ENCODE assay signal across 10 cellular contexts in genomic region chr5:150154618-150155134, GRCh38. TPM values are rescaled to one million over a fixed set of nuclear protein-coding genes. Genes with fewer than 3 reads are reported as not detected.
DNase-seq lines count a peak whose midpoint lies in the region; ATAC-seq, FAIRE-seq and TF ChIP-seq lines count a peak whose summit lies in the region.
"Had no signal": no experiment of that assay in that cellular context is flagged by ENCODE, and none has a peak within 500 bp of the region (broad histone marks: within the 10 kb centered on the region; RNA-seq: fewer than 3 reads in every experiment).

No MANE protein-coding gene starts in this region.

- H3K4me2 ChIP-seq in HepG2 (ENCODE audit: low read depth, low read length): peak overlapping the region; percentile 33; the same call in 1 of the 2 replicates

- H3K9me3 Mint-ChIP-seq in activated naive CD8-positive, alpha-beta T cell treated with anti-CD3 and anti-CD28 coated beads, Interleukin-2, amount 50 U/mL, for 24 hours: no peaks in the 10 kb centered on the region

- CTCF ChIA-PET in HepG2 (lab: Yijun Ruan, JAX; ENCODE audit: low intra/inter-chr PET ratio, low total read pairs): no interaction called here

- H4K20me1 ChIP-seq in HepG2 (ENCODE audit: insufficient read depth, low read length): no peaks in the 10 kb centered on the region

- H3K79me2 ChIP-seq in HepG2 (ENCODE audit: insufficient read depth, low read length): no peaks in the 10 kb centered on the region

- H3K36me3 Mint-ChIP-seq in activated naive CD8-positive, alpha-beta T cell treated with anti-CD3 and anti-CD28 coated beads, Interleukin-2, amount 50 U/mL, for 24 hours (ENCODE audit: low read depth): no peaks in the 10 kb centered on the region

- peaks cover 7% of the 10 kb centered on the region for H3K27me3 Mint-ChIP-seq in activated naive CD8-positive, alpha-beta T cell treated with anti-CD3 and anti-CD28 coated beads, Interleukin-2, amount 50 U/mL, for 24 hours

- BruUV-seq in HepG2 (replicated peaks; lab: Mats Ljungman, UMichigan): no TSS peak

- no peak for ATAC-seq in activated naive CD8-positive, alpha-beta T cell treated with anti-CD3 and anti-CD28 coated beads, Interleukin-2, amount 50 U/mL, for 24 hours
- no peak for ATAC-seq in HepG2
- no peak for ATAC-seq in GM18870 (IDR thresholded peaks at IDR 0.05; ENCODE audit: unreplicated experiment)
- ATAC-seq in GM21576 (IDR thresholded peaks at IDR 0.05; ENCODE audit: unreplicated experiment): no peak

- TF ChIP-seq RAD21 in HepG2 (CRISPR knock-in tag; IDR thresholded peaks at IDR 0.05): no peak

- no peak for FAIRE-seq in HepG2 (lab: Jason Lieb, UNC)

- no peak overlapping the region for H3K27ac ChIP-seq in HepG2 (ENCODE audit: extremely low read length, insufficient read depth, low read length)
- peak overlapping the region; percentile 25 to 84 (median 81) for H3K27ac ChIP-seq in stomach

- peaks cover 7% of the 10 kb centered on the region for H3K4me1 ChIP-seq in HAP-1
- H3K4me1 ChIP-seq in HepG2 (ENCODE audit: insufficient read depth, low read length): peaks cover 70% of the 10 kb centered on the region
- H3K4me1 ChIP-seq in stomach: peaks cover 11 to 42% (median 24%) of the 10 kb centered on the region in 4 donors

- TF ChIP-seq POLR2A in HepG2 (IDR thresholded peaks at IDR 0.05; ENCODE audit: insufficient read depth in 1 of 2, low read depth in 2 of 2, low read length in 2 of 2) (no peak), stomach (IDR thresholded peaks at IDR 0.05) (no peak)

- WGBS in HepG2 (ENCODE audit: low lambda C conversion rate): 35% methylated on average over 6 of the region's 7 CpGs
- 61 to 76% (median 67%) methylated on average over 5 to 7 of the region's 7 CpGs for WGBS in stomach, 5 donors

- peaks cover 8% of the 10 kb centered on the region for H3K4me1 Mint-ChIP-seq in activated naive CD8-positive, alpha-beta T cell treated with anti-CD3 and anti-CD28 coated beads, Interleukin-2, amount 50 U/mL, for 24 hours

- intact Hi-C loops in HepG2 (cut with micrococcal nuclease; ENCODE audit: unreplicated experiment): no loop called here
- intact Hi-C loops in stomach (cut with DNase I; ENCODE audit: low total_unique reads): no loop called here

- peak overlapping the region; percentile 15 for H3K4me3 Mint-ChIP-seq in activated naive CD8-positive, alpha-beta T cell treated with anti-CD3 and anti-CD28 coated beads, Interleukin-2, amount 50 U/mL, for 24 hours

- DNase-seq in HAP-1 (ENCODE audit: low spot score in 2 of 2) (peak; percentile 39 to 56), HepG2 (ENCODE audit: low spot score) (no peak), stomach (no peak), NCI-H510A treated with DMSO at 0.1 percent for 48 hours (lab: John Stamatoyannopoulos, UW) (no peak)
- no peak for DNase-seq in activated naive CD8-positive, alpha-beta T cell treated with anti-CD3 and anti-CD28 coated beads, Interleukin-2, amount 50 U/mL, for 24 hours
- DNase-seq: NCI-H1092 treated with DMSO at 0.1 percent for 48 hours had no signal

- in situ Hi-C loops in HAP-1 (cut with MboI; ENCODE audit: low sequenced_read_pairs): loop anchor here (10.0 kb wide), 1 partner anchor 280 kb away; no protein-coding TSS in a partner anchor
- in situ Hi-C loops in HepG2 (cut with HindIII; ENCODE audit: extremely low pct_ligation_motif_present, low pct_unique_long_range_greater_than_20kb): no loop called here

- no peaks in the 10 kb centered on the region for H3K27me3 ChIP-seq in HAP-1 (ENCODE audit: low read depth)
- peaks cover 2 to 35% of the 10 kb centered on the region in 2 experiments; a peak in 3 of 5 replicates for H3K27me3 ChIP-seq in HepG2 (ENCODE audit: control insufficient read depth in 1 of 2, insufficient read depth in 2 of 2, low read length in 2 of 2)
- peaks cover 0 to 15% (median 8%) of the 10 kb centered on the region in 3 donors for H3K27me3 ChIP-seq in stomach

- H2AFZ ChIP-seq in HepG2 (ENCODE audit: low read length): no peak overlapping the region

- no peak for TF ChIP-seq EP300 in HepG2 (IDR thresholded peaks at IDR 0.05; ENCODE audit: low read depth in 2 of 2, low read length in 2 of 2)
- no peak for TF ChIP-seq EP300 in HepG2 (CRISPR knock-in tag; IDR thresholded peaks at IDR 0.05; ENCODE audit: borderline replicate concordance)
- no peak for TF ChIP-seq EP300 in stomach (IDR thresholded peaks at IDR 0.05)

- TF ChIP-seq CTCF in HepG2 (CRISPR knock-in tag; IDR thresholded peaks at IDR 0.05): no peak
- TF ChIP-seq CTCF in stomach (IDR thresholded peaks at IDR 0.05): no peak

- H3K9me3 ChIP-seq in HAP-1 (no peaks in the 10 kb centered on the region), HepG2 (ENCODE audit: low read length) (no peaks in the 10 kb centered on the region), stomach (no peaks in the 10 kb centered on the region)

- H3K36me3 ChIP-seq in HAP-1 (replicated peaks) (no peaks in the 10 kb centered on the region), HepG2 (replicated peaks in 1 of 2; ENCODE audit: control insufficient read depth in 1 of 2, insufficient read depth in 2 of 2, low read length in 2 of 2) (no peaks in the 10 kb centered on the region), stomach (no peaks in the 10 kb centered on the region)

- H3K27ac Mint-ChIP-seq in activated naive CD8-positive, alpha-beta T cell treated with anti-CD3 and anti-CD28 coated beads, Interleukin-2, amount 50 U/mL, for 24 hours: no peak overlapping the region

- POLR2A ChIA-PET in HepG2 (lab: Yijun Ruan, JAX): interaction anchor here (5.2 kb wide), 1 partner anchor 17 kb away, joined by 31 read pairs; no protein-coding TSS in a partner anchor

- H3K4me3 ChIP-seq in HAP-1 (no peak overlapping the region), HepG2 (replicated peaks in 1 of 3; ENCODE audit: insufficient read depth in 1 of 3, low read depth in 2 of 3, low read length in 3 of 3) (no peak overlapping the region), stomach (peak overlapping the region; percentile 42 to 54 (median 46))

- H3K9ac ChIP-seq in HepG2 (ENCODE audit: insufficient read depth, low read depth, low read length): no peak overlapping the region

RNA-seq across cellular contexts. Expression of gene PDGFRB, which starts 1.0 kb away (rescaled TPM):
- 1.5 and 4.0 TPM in 2 replicates for total RNA-seq in HepG2 (2016; rRNA removed; fragmentation: Illumina TruSeq; extraction: Trizol)
- 1.3 and 1.5 TPM in 2 replicates for total RNA-seq in HepG2 (2016; cell fraction: cytosol; rRNA removed; fragmentation: Illumina TruSeq; extraction: Trizol; ENCODE audit: low read depth)
- 2.3 and 5.0 TPM in 2 replicates for total RNA-seq in HepG2 (2016; cell fraction: insoluble cytoplasmic fraction; rRNA removed; fragmentation: Illumina TruSeq; extraction: Trizol)
- total RNA-seq in HepG2 (2016; cell fraction: membrane; rRNA removed; fragmentation: Illumina TruSeq; extraction: Trizol): 2.2 and 3.9 TPM in 2 replicates
- total RNA-seq in HepG2 (2016; cell fraction: nucleus; rRNA removed; fragmentation: Illumina TruSeq; extraction: Trizol): 3.0 and 4.6 TPM in 2 replicates
- polyA plus RNA-seq in HepG2 (2011; rRNA removed): 15.3 and 21.0 TPM in 2 replicates
- 8.7 and 14.4 TPM in 2 replicates for polyA plus RNA-seq in HepG2 (2011; cell fraction: cytosol; rRNA removed)
- 26.2 and 40.5 TPM in 2 replicates for polyA plus RNA-seq in HepG2 (2011; cell fraction: nucleus; rRNA removed)
- polyA plus RNA-seq in HepG2 (2012): 6.3 and 14.3 TPM in 2 replicates
- polyA plus RNA-seq in HepG2 (2016; cell fraction: cytosol; fragmentation: Illumina TruSeq; extraction: Trizol; ENCODE audit: low read depth): 0.71 and 1.4 TPM in 2 replicates
- 1.6 TPM in 2 replicates for polyA plus RNA-seq in HepG2 (2016; cell fraction: insoluble cytoplasmic fraction; fragmentation: Illumina TruSeq; extraction: Trizol; ENCODE audit: low read depth)
- 1.5 and 1.7 TPM in 2 replicates for polyA plus RNA-seq in HepG2 (2016; cell fraction: membrane; fragmentation: Illumina TruSeq; extraction: Trizol; ENCODE audit: low read depth)
- polyA plus RNA-seq in HepG2 (2016; cell fraction: nucleus; fragmentation: Illumina TruSeq; extraction: Trizol; ENCODE audit: insufficient read depth, low read depth): 3.9 TPM in 2 replicates
- 9.0 and 60.1 TPM in 2 replicates for polyA minus RNA-seq in HepG2 (2011; rRNA and poly(A)+ RNA removed; ENCODE audit: low replicate concordance)
- polyA minus RNA-seq in HepG2 (2011; cell fraction: cytosol; rRNA and poly(A)+ RNA removed): 6.6 and 10.6 TPM in 2 replicates
- polyA minus RNA-seq in HepG2 (2011; cell fraction: nucleus; rRNA and poly(A)+ RNA removed): 24.5 and 47.1 TPM in 2 replicates
- 10 to 100 TPM; 16.5 to 71.2 (median 53.1) TPM for total RNA-seq in stomach
- 1 to 10 TPM; 4.7 to 9.1 (median 6.9) TPM for polyA plus RNA-seq in stomach

RNA-seq across cellular contexts. Expression of gene CDX1, which starts 11.9 kb away (rescaled TPM):
- not detected in 2 replicates for total RNA-seq in HepG2 (2016; rRNA removed; fragmentation: Illumina TruSeq; extraction: Trizol)
- total RNA-seq in HepG2 (2016; cell fraction: cytosol; rRNA removed; fragmentation: Illumina TruSeq; extraction: Trizol; ENCODE audit: low read depth): not detected in 2 replicates
- total RNA-seq in HepG2 (2016; cell fraction: insoluble cytoplasmic fraction; rRNA removed; fragmentation: Illumina TruSeq; extraction: Trizol): not detected in 2 replicates
- not detected in 2 replicates for total RNA-seq in HepG2 (2016; cell fraction: membrane; rRNA removed; fragmentation: Illumina TruSeq; extraction: Trizol)
- not detected in 2 replicates for total RNA-seq in HepG2 (2016; cell fraction: nucleus; rRNA removed; fragmentation: Illumina TruSeq; extraction: Trizol)
- polyA plus RNA-seq in HepG2 (2011; rRNA removed): 0.05 TPM in 1 of 2 replicates, not detected in the other
- polyA plus RNA-seq in HepG2 (2011; cell fraction: cytosol; rRNA removed): not detected in 2 replicates
- polyA plus RNA-seq in HepG2 (2011; cell fraction: nucleus; rRNA removed): not detected in 2 replicates
- not detected in 2 replicates for polyA plus RNA-seq in HepG2 (2012)
- polyA plus RNA-seq in HepG2 (2016; cell fraction: cytosol; fragmentation: Illumina TruSeq; extraction: Trizol; ENCODE audit: low read depth): not detected in 2 replicates
- polyA plus RNA-seq in HepG2 (2016; cell fraction: insoluble cytoplasmic fraction; fragmentation: Illumina TruSeq; extraction: Trizol; ENCODE audit: low read depth): not detected in 2 replicates
- not detected in 2 replicates for polyA plus RNA-seq in HepG2 (2016; cell fraction: membrane; fragmentation: Illumina TruSeq; extraction: Trizol; ENCODE audit: low read depth)
- polyA plus RNA-seq in HepG2 (2016; cell fraction: nucleus; fragmentation: Illumina TruSeq; extraction: Trizol; ENCODE audit: insufficient read depth, low read depth): not detected in 2 replicates
- not detected in 2 replicates for polyA minus RNA-seq in HepG2 (2011; rRNA and poly(A)+ RNA removed; ENCODE audit: low replicate concordance)
- not detected in 2 replicates for polyA minus RNA-seq in HepG2 (2011; cell fraction: cytosol; rRNA and poly(A)+ RNA removed)
- not detected in 2 replicates for polyA minus RNA-seq in HepG2 (2011; cell fraction: nucleus; rRNA and poly(A)+ RNA removed)
- total RNA-seq in stomach: 100 to 1,000 TPM in 1 of 5 donors, 1 to 10 TPM in 1, not detected in 3; 2.0 to 472 TPM
- under 1 TPM in 1 of 3 donors, not detected in 2; 0.31 TPM for polyA plus RNA-seq in stomach
- total RNA-seq: mononuclear cell; T-helper 2 cell treated with Interferon-gamma antibody and Interleukin-4, amounts not matched to agents 100 ng/mL and 5 ng/mL, for 36 hours had no signal

RNA-seq across cellular contexts. Expression of gene SLC6A7, which starts 35.2 kb away (rescaled TPM):
- total RNA-seq in HepG2 (2016; rRNA removed; fragmentation: Illumina TruSeq; extraction: Trizol) (not detected in 2 replicates), stomach (10 to 100 TPM in 1 of 5 donors, not detected in 4; 29.3 TPM)
- total RNA-seq in HepG2 (2016; cell fraction: cytosol; rRNA removed; fragmentation: Illumina TruSeq; extraction: Trizol; ENCODE audit: low read depth): not detected in 2 replicates
- total RNA-seq in HepG2 (2016; cell fraction: insoluble cytoplasmic fraction; rRNA removed; fragmentation: Illumina TruSeq; extraction: Trizol): not detected in 2 replicates
- not detected in 2 replicates for total RNA-seq in HepG2 (2016; cell fraction: membrane; rRNA removed; fragmentation: Illumina TruSeq; extraction: Trizol)
- not detected in 2 replicates for total RNA-seq in HepG2 (2016; cell fraction: nucleus; rRNA removed; fragmentation: Illumina TruSeq; extraction: Trizol)
- polyA plus RNA-seq in HepG2 (2011; rRNA removed) (not detected in 2 replicates), stomach (not detected)
- not detected in 2 replicates for polyA plus RNA-seq in HepG2 (2011; cell fraction: cytosol; rRNA removed)
- polyA plus RNA-seq in HepG2 (2011; cell fraction: nucleus; rRNA removed): not detected in 2 replicates
- not detected in 2 replicates for polyA plus RNA-seq in HepG2 (2012)
- not detected in 2 replicates for polyA plus RNA-seq in HepG2 (2016; cell fraction: cytosol; fragmentation: Illumina TruSeq; extraction: Trizol; ENCODE audit: low read depth)
- polyA plus RNA-seq in HepG2 (2016; cell fraction: insoluble cytoplasmic fraction; fragmentation: Illumina TruSeq; extraction: Trizol; ENCODE audit: low read depth): not detected in 2 replicates
- not detected in 2 replicates for polyA plus RNA-seq in HepG2 (2016; cell fraction: membrane; fragmentation: Illumina TruSeq; extraction: Trizol; ENCODE audit: low read depth)
- not detected in 2 replicates for polyA plus RNA-seq in HepG2 (2016; cell fraction: nucleus; fragmentation: Illumina TruSeq; extraction: Trizol; ENCODE audit: insufficient read depth, low read depth)
- 0.72 TPM in 1 of 2 replicates, not detected in the other for polyA minus RNA-seq in HepG2 (2011; rRNA and poly(A)+ RNA removed; ENCODE audit: low replicate concordance)
- not detected in 2 replicates for polyA minus RNA-seq in HepG2 (2011; cell fraction: cytosol; rRNA and poly(A)+ RNA removed)
- not detected in 2 replicates for polyA minus RNA-seq in HepG2 (2011; cell fraction: nucleus; rRNA and poly(A)+ RNA removed)
- total RNA-seq: T-helper 2 cell treated with Interferon-gamma antibody and Interleukin-4, amounts not matched to agents 100 ng/mL and 5 ng/mL, for 36 hours had no signal

Comparison
In these comparisons a context has a peak if more than half of its experiments do, and no peak if none do; other contexts are left out.
1. DNase-seq: peak in HAP-1 (2 of 2); none in activated naive CD8-positive, alpha-beta T cell treated with anti-CD3 and anti-CD28 coated beads, Interleukin-2, amount 50 U/mL, for 24 hours (single experiment), HepG2 (single experiment), stomach (single experiment) and NCI-H510A treated with DMSO at 0.1 percent for 48 hours (single experiment).
2. H3K4me3 ChIP-seq: peak in stomach (4 of 4); none in HAP-1 (single experiment) and HepG2 (0 of 3).